ENCODE assay signal across 10 cellular contexts in the genomic region with DNA sequence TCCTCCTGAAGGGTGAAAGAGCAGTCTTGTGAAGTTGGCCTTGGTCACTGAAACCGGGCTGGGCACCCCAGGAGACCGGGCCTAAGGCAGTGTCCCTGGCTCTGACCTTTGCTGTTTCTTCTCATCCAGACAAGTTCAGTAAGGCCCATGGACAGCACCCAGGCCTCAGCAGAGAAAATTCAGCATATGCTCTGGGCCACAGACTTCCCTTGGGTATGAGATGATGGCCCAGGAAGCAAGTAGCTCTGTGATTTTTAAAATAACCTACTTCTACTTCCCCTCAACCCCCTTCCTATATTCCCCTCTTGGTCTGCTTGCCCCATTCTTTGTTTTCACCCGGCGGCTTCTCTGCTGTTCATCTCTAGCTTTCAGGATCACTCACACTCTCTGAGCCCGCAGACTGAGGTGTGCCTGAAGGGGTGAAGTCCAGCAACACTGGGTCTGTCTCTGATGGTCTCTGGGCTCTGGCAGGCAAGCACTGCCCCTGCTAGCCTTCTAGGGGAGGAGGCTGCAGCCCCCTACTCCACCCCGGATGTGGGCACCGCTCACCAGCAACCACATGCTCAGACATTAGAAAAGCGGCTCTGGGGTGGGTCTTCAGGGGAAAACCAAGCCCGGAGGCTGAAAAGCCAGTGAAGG. TPM values are rescaled to one million over a fixed set of nuclear protein-coding genes. Genes with fewer than 3 reads are reported as not detected.
DNase-seq lines count a peak whose midpoint lies in the region; ATAC-seq and TF ChIP-seq lines count a peak whose summit lies in the region.
"Had no signal": no experiment of that assay in that cellular context is flagged by ENCODE, and none has a peak within 500 bp of the region (broad histone marks: within the 10 kb centered on the region; RNA-seq: fewer than 3 reads in every experiment).

No MANE protein-coding gene starts in this region.

- H3K27me3 ChIP-seq in CD4-positive, CD25-positive, alpha-beta regulatory T cell (ENCODE audit: control insufficient read depth, insufficient read depth, low read length): peaks cover 6% of the 10 kb centered on the region
- peaks cover 52% of the 10 kb centered on the region for H3K27me3 ChIP-seq in OCI-LY3 (ENCODE audit: low read depth, low read length)
- no peaks in the 10 kb centered on the region for H3K27me3 ChIP-seq in right cardiac atrium (ENCODE audit: control insufficient read depth, insufficient read depth)
- H3K27me3 ChIP-seq in aorta (ENCODE audit: control insufficient read depth in 1 of 2, insufficient read depth in 2 of 2, low read length in 1 of 2): no peaks in the 10 kb centered on the region

- H3K36me3 ChIP-seq in CD4-positive, CD25-positive, alpha-beta regulatory T cell (ENCODE audit: control insufficient read depth, insufficient read depth, low read length): no peaks in the 10 kb centered on the region
- H3K36me3 ChIP-seq in OCI-LY3 (replicated peaks; ENCODE audit: low read depth, low read length) (peaks cover 5% of the 10 kb centered on the region), aorta (ENCODE audit: control insufficient read depth in 1 of 2, insufficient read depth in 2 of 2, low read length in 1 of 2) (no peaks in the 10 kb centered on the region)

- H3K4me3 Mint-ChIP-seq in CD4-positive, CD25-positive, alpha-beta regulatory T cell: peak overlapping the region; percentile 61 to 78 (median 70)
- H3K4me3 Mint-ChIP-seq: dendritic cell treated with granulocyte-macrophage colony-stimulating factor and Interleukin-4, amounts not matched to agents 40 ng/mL and 50 ng/mL, for 4 days had no signal

- peak in 2 of 3 donors; percentile 31 to 39 for DNase-seq in CD4-positive, CD25-positive, alpha-beta regulatory T cell
- DNase-seq in right cardiac atrium (no peak), COLO668 (lab: John Stamatoyannopoulos, UW; ENCODE audit: unreplicated experiment) (no peak), NCI-H2029 treated with DMSO at 0.1 percent for 48 hours (lab: John Stamatoyannopoulos, UW) (no peak), aorta (no peak)
- DNase-seq: left cardiac atrium had no signal

- H3K4me1 Mint-ChIP-seq in CD4-positive, CD25-positive, alpha-beta regulatory T cell: peaks cover 5 to 71% (median 38%) of the 10 kb centered on the region in 4 donors

- peak overlapping the region; percentile 32; the same call in 1 of the 2 replicates for H3K9ac ChIP-seq in OCI-LY3 (ENCODE audit: low read length)

- no peaks in the 10 kb centered on the region for H3K79me2 ChIP-seq in OCI-LY3 (ENCODE audit: low read length)

- no peaks in the 10 kb centered on the region for H3K9me3 ChIP-seq in CD4-positive, CD25-positive, alpha-beta regulatory T cell (ENCODE audit: control insufficient read depth in 2 of 2, low read length in 2 of 2)
- H3K9me3 ChIP-seq in OCI-LY3 (ENCODE audit: insufficient read depth, low read length) (no peaks in the 10 kb centered on the region), right cardiac atrium (ENCODE audit: control insufficient read depth, low read length) (no peaks in the 10 kb centered on the region), aorta (ENCODE audit: control insufficient read depth, low read length) (no peaks in the 10 kb centered on the region)

- peaks cover 30% of the 10 kb centered on the region for H3K27me3 Mint-ChIP-seq in CD4-positive, CD25-positive, alpha-beta regulatory T cell

- peak overlapping the region; percentile 57 to 90 (median 67) for H3K27ac Mint-ChIP-seq in CD4-positive, CD25-positive, alpha-beta regulatory T cell
- H3K27ac Mint-ChIP-seq: dendritic cell treated with granulocyte-macrophage colony-stimulating factor and Interleukin-4, amounts not matched to agents 40 ng/mL and 50 ng/mL, for 4 days had no signal

- peak in 1 of 2 donors; percentile 36 for ATAC-seq in CD4-positive, CD25-positive, alpha-beta regulatory T cell (ENCODE audit: low read depth in 2 of 2)
- ATAC-seq in GM18861 (IDR thresholded peaks at IDR 0.05; ENCODE audit: unreplicated experiment): peak; percentile 43
- peak; percentile 50 for ATAC-seq in HG02678 (IDR thresholded peaks at IDR 0.05; ENCODE audit: unreplicated experiment)
- ATAC-seq in right cardiac atrium: no peak
- ATAC-seq in aorta (ENCODE audit: low FRiP score): no peak
- ATAC-seq: left cardiac atrium had no signal

- H3K9me3 Mint-ChIP-seq in CD4-positive, CD25-positive, alpha-beta regulatory T cell: no peaks in the 10 kb centered on the region
- H3K9me3 Mint-ChIP-seq: dendritic cell treated with granulocyte-macrophage colony-stimulating factor and Interleukin-4, amounts not matched to agents 40 ng/mL and 50 ng/mL, for 4 days had no signal

- no peaks in the 10 kb centered on the region for H4K20me1 ChIP-seq in OCI-LY3 (ENCODE audit: insufficient read depth, low read length)

- WGBS in right cardiac atrium: 88% methylated on average over 9 of the region's 9 CpGs
- WGBS in aorta, 2 donors: 88 to 93% methylated on average over 9 of the region's 9 CpGs

- H2AFZ ChIP-seq in OCI-LY3 (ENCODE audit: low read depth, low read length): no peak overlapping the region; the same call in 1 of the 2 replicates

- intact Hi-C loops in right cardiac atrium (cut with DNase I) (no loop called here), aorta (cut with DNase I) (no loop called here)

- TF ChIP-seq CTCF in OCI-LY3 (IDR thresholded peaks at IDR 0.05; ENCODE audit: low read depth, low read length): no peak

- H3K27ac ChIP-seq in CD4-positive, CD25-positive, alpha-beta regulatory T cell (ENCODE audit: insufficient read depth, low read length, poor library complexity, severe bottlenecking): peak overlapping the region; percentile 62
- H3K27ac ChIP-seq in OCI-LY3 (ENCODE audit: low read length) (peak overlapping the region; percentile 24), right cardiac atrium (ENCODE audit: low read length) (no peak overlapping the region), aorta (ENCODE audit: low read depth in 1 of 2, low read length in 2 of 2) (no peak overlapping the region)

- peak overlapping the region; percentile 94 for H3K4me2 ChIP-seq in OCI-LY3 (ENCODE audit: low read length)

- peak overlapping the region; percentile 44 for H3K4me3 ChIP-seq in CD4-positive, CD25-positive, alpha-beta regulatory T cell (ENCODE audit: low read depth, low read length)
- peak overlapping the region; percentile 65 for H3K4me3 ChIP-seq in OCI-LY3 (ENCODE audit: low read length)
- no peak overlapping the region for H3K4me3 ChIP-seq in right cardiac atrium (ENCODE audit: low read length)
- H3K4me3 ChIP-seq in aorta (ENCODE audit: low read length in 2 of 2): no peak overlapping the region

- peaks cover 5% of the 10 kb centered on the region for H3K36me3 Mint-ChIP-seq in CD4-positive, CD25-positive, alpha-beta regulatory T cell

- H3K4me1 ChIP-seq in CD4-positive, CD25-positive, alpha-beta regulatory T cell (ENCODE audit: control insufficient read depth, insufficient read depth, low read length, poor library complexity, severe bottlenecking): peaks cover 46% of the 10 kb centered on the region
- H3K4me1 ChIP-seq in OCI-LY3 (ENCODE audit: low read length): peaks cover 53% of the 10 kb centered on the region
- peaks cover 5% of the 10 kb centered on the region for H3K4me1 ChIP-seq in right cardiac atrium (ENCODE audit: control insufficient read depth, insufficient read depth, low read length)
- no peaks in the 10 kb centered on the region for H3K4me1 ChIP-seq in aorta (ENCODE audit: control insufficient read depth in 1 of 2, insufficient read depth in 2 of 2, low read length in 2 of 2)

RNA-seq across cellular contexts. Expression of a gene that starts 2.9 kb away (rescaled TPM):
- total RNA-seq in CD4-positive, CD25-positive, alpha-beta regulatory T cell: 1.2 TPM
- 10 to 100 TPM; 19.1 to 41.0 (median 26.8) TPM for polyA plus RNA-seq in CD4-positive, CD25-positive, alpha-beta regulatory T cell
- total RNA-seq in right cardiac atrium (not detected), aorta (not detected)
- polyA plus RNA-seq in right cardiac atrium (not detected), aorta (not detected)
- total RNA-seq: left cardiac atrium had no signal

RNA-seq across cellular contexts. Expression of a gene that starts 24.8 kb away (rescaled TPM):
- total RNA-seq in CD4-positive, CD25-positive, alpha-beta regulatory T cell: not detected
- under 1 TPM in 2 of 4 donors, not detected in 2; 0.30 to 0.57 TPM for polyA plus RNA-seq in CD4-positive, CD25-positive, alpha-beta regulatory T cell
- total RNA-seq in right cardiac atrium: not detected
- not detected for polyA plus RNA-seq in right cardiac atrium
- under 1 TPM; 0.36 to 0.45 TPM for total RNA-seq in aorta
- polyA plus RNA-seq in aorta: 10 to 100 TPM in 1 of 2 donors, under 1 TPM in 1; 0.46 to 23.3 TPM

Comparison
In these comparisons a context has a peak if more than half of its experiments do, and no peak if none do; other contexts are left out.
1. ATAC-seq: peak in GM18861 (single experiment) and HG02678 (single experiment); none in right cardiac atrium (0 of 2) and aorta (single experiment).
2. DNase-seq: peak in CD4-positive, CD25-positive, alpha-beta regulatory T cell (2 of 3); none in right cardiac atrium (0 of 3), COLO668 (single experiment), NCI-H2029 treated with DMSO at 0.1 percent for 48 hours (single experiment) and aorta (0 of 2).
3. H3K27ac ChIP-seq: peak in CD4-positive, CD25-positive, alpha-beta regulatory T cell (single experiment) and OCI-LY3 (single experiment); none in right cardiac atrium (single experiment) and aorta (0 of 2).
4. H3K4me3 ChIP-seq: peak in CD4-positive, CD25-positive, alpha-beta regulatory T cell (single experiment) and OCI-LY3 (single experiment); none in right cardiac atrium (single experiment) and aorta (0 of 2).